Comparison of ENCODE assay signal across 1 cellular context in genomic region chr15:63083541-63083940, GRCh38.
TF ChIP-seq lines count a peak whose summit lies in the region.

No MANE protein-coding gene starts in this region.

TF ChIP-seq in K562, 482 proteins besides CTCF, POLR2A, EP300 and RAD21:
- TF ChIP-seq ESRRB (CRISPR knock-in tag; IDR thresholded peaks at IDR 0.05; ENCODE audit: borderline replicate concordance) (no peak), EGR1 (conservative IDR thresholded peaks at IDR 0.05) (peak; percentile 71)
